Comparison of ENCODE assay signal across 9 cellular contexts in the genomic region with DNA sequence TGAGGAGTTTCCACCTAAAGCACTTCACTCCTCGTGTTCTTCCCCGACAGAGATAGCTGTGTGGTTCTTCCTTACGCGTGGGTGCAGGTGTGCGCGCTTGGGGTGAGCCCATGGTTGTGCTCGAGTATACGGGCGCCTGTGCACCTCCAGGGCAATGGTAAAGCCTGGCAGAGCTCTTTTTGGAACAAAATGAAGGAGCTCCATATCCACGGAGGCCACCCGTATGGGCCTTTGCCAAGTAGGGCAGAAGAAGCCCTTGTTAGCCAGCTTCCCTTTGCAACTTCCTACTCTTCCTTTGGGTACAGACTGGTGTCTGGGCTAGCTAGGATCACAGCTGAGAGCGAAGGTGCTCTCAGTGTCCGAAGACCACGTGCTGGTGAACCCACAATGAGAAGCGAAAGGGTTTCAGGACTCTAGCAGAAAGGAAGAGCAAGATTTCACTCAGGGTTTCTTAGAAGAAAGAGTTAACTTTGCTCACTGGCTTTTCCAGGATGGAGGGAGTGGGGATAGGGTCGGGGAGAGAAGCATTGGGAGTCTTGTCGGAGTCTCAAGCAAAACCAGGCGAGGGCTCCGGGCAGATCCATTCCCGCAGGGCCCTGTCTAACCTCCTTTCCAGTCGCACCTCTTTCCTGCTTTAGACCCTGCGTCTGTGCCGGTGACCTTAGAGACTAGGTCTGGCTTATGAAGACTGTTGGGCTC. TPM values are rescaled to one million over a fixed set of nuclear protein-coding genes. Genes with fewer than 3 reads are reported as not detected.
DNase-seq lines count a peak whose midpoint lies in the region; ATAC-seq and TF ChIP-seq lines count a peak whose summit lies in the region.
"Had no signal": no experiment of that assay in that cellular context is flagged by ENCODE, and none has a peak within 500 bp of the region (broad histone marks: within the 10 kb centered on the region; RNA-seq: fewer than 3 reads in every experiment).

No MANE protein-coding gene starts in this region.

- H3K27me3 Mint-ChIP-seq in chondrocyte (ENCODE audit: low read depth) = peaks cover 73% of the 10 kb centered on the region

- in situ Hi-C loops in transverse colon (cut with MboI; ENCODE audit: low pct_ligation_motif_present in 1 of 4, low pct_unique_long_range_greater_than_20kb in 1 of 4, low sequenced_read_pairs in 3 of 4) = no loop called here

- DNase-seq in DMS53 treated with DMSO at 0.1 percent for 48 hours (lab: John Stamatoyannopoulos, UW; ENCODE audit: unreplicated experiment) (peak; percentile 59), NCI-H187 (lab: John Stamatoyannopoulos, UW) (peak; percentile 55 to 91), chondrocyte (ENCODE audit: low spot score) (peak; percentile 49), lung (ENCODE audit: low spot score) (no peak), transverse colon (no peak), SHP77 treated with DMSO at 0.1 percent for 48 hours (lab: John Stamatoyannopoulos, UW) (no peak), HT-29 (ENCODE audit: low spot score) (no peak)
- DNase-seq in effector CD4-positive, alpha-beta T cell = no peak

- H3K27ac Mint-ChIP-seq in chondrocyte (ENCODE audit: unreplicated experiment) = no peak overlapping the region
- H3K27ac Mint-ChIP-seq: activated naive CD4-positive, alpha-beta T cell treated with anti-CD3 and anti-CD28 coated beads, Interleukin-2, amount 50 U/mL, for 72 hours had no signal

- peaks cover 0 to 3% of the 10 kb centered on the region in 2 donors for H3K9me3 ChIP-seq in lung (ENCODE audit: control insufficient read depth in 2 of 2, insufficient read depth in 1 of 2, low read length in 1 of 2)
- H3K9me3 ChIP-seq in transverse colon = no peaks in the 10 kb centered on the region

- no peak for TF ChIP-seq POLR2A in transverse colon (IDR thresholded peaks at IDR 0.05)

- peaks cover 39% of the 10 kb centered on the region for H3K4me1 Mint-ChIP-seq in chondrocyte (ENCODE audit: low read depth)

- intact Hi-C loops in transverse colon (cut with DNase I; ENCODE audit: low total_unique reads) = no loop called here

- H3K36me3 ChIP-seq in lung (ENCODE audit: control insufficient read depth in 2 of 2, insufficient read depth in 2 of 2, low read length in 2 of 2) (no peaks in the 10 kb centered on the region), transverse colon (no peaks in the 10 kb centered on the region)

- TF ChIP-seq EP300 in transverse colon (IDR thresholded peaks at IDR 0.05; ENCODE audit: low read depth) = no peak

- no peak for TF ChIP-seq CTCF in chondrocyte (IDR thresholded peaks at IDR 0.05)
- TF ChIP-seq CTCF in lung (IDR thresholded peaks at IDR 0.05; ENCODE audit: control extremely low read depth, extremely low read depth) = no peak
- TF ChIP-seq CTCF in transverse colon (IDR thresholded peaks at IDR 0.05) = no peak

- H3K4me1 ChIP-seq in lung (ENCODE audit: control insufficient read depth in 2 of 2, insufficient read depth in 2 of 2, low read length in 2 of 2) (peaks cover 0 to 17% of the 10 kb centered on the region in 2 donors), transverse colon (peaks cover 0 to 26% (median 4%) of the 10 kb centered on the region in 4 donors)

- no peaks in the 10 kb centered on the region for H3K27me3 ChIP-seq in lung (ENCODE audit: control insufficient read depth, insufficient read depth)
- H3K27me3 ChIP-seq in transverse colon = peaks cover 84% of the 10 kb centered on the region

- peak overlapping the region; percentile 22 to 39 for H3K27ac ChIP-seq in lung (ENCODE audit: low read depth in 1 of 2, low read length in 1 of 2)
- peak overlapping the region; percentile 43 to 77 (median 56) for H3K27ac ChIP-seq in transverse colon

- H3K4me3 Mint-ChIP-seq in chondrocyte (ENCODE audit: unreplicated experiment) = peak overlapping the region; percentile 65

- H3K36me3 Mint-ChIP-seq in chondrocyte (ENCODE audit: low read depth) = no peaks in the 10 kb centered on the region

- peak overlapping the region; percentile 19 for H3K4me3 ChIP-seq in lung
- peak overlapping the region in 3 of 4 donors; percentile 17 to 59 (median 43) for H3K4me3 ChIP-seq in transverse colon

- 3 to 4% methylated on average over 23 of the region's 23 CpGs for WGBS in lung, 2 donors
- 0 to 22% methylated on average over 2 to 23 of the region's 23 CpGs for WGBS in transverse colon (ENCODE audit: low coverage in 1 of 2), 2 donors

- H3K9me3 Mint-ChIP-seq in chondrocyte (ENCODE audit: low read depth) = no peaks in the 10 kb centered on the region
- H3K9me3 Mint-ChIP-seq: activated naive CD4-positive, alpha-beta T cell treated with anti-CD3 and anti-CD28 coated beads, Interleukin-2, amount 50 U/mL, for 72 hours had no signal

- ATAC-seq in lung (ENCODE audit: insufficient read depth, low FRiP score) = no peak

RNA-seq across cellular contexts. Expression of gene LRFN5, which starts 1.0 kb away (rescaled TPM):
- total RNA-seq in chondrocyte (0.10 TPM in 1 of 3 replicates, not detected in the others), lung (10 to 100 TPM in 1 of 2 donors, 1 to 10 TPM in 1; 2.1 to 12.6 TPM), transverse colon (1 to 10 TPM in 3 of 4 donors, under 1 TPM in 1; 0.40 to 4.5 (median 1.5) TPM)
- under 1 TPM; 0.40 to 0.41 TPM for polyA plus RNA-seq in lung
- total RNA-seq in HT-29 (2014; rRNA removed; shearing (Covaris generic)) = not detected in 2 replicates
- total RNA-seq: activated naive CD4-positive, alpha-beta T cell treated with anti-CD3 and anti-CD28 coated beads, Interleukin-2, amount 50 U/mL, for 72 hours had no signal

Comparison
In these comparisons a context has a peak if more than half of its experiments do, and no peak if none do; other contexts are left out.
1. DNase-seq: peak in DMS53 treated with DMSO at 0.1 percent for 48 hours (single experiment), NCI-H187 (2 of 2) and chondrocyte (single experiment); none in lung (single experiment), transverse colon (single experiment), effector CD4-positive, alpha-beta T cell (single experiment), SHP77 treated with DMSO at 0.1 percent for 48 hours (single experiment) and HT-29 (single experiment).